In genomic region chr2:74147729-74148456, GRCh38 we compare ENCODE assay signal across 1 cellular context.
TF ChIP-seq lines count a peak whose summit lies in the region.

TSS of gene BOLA3 (minus strand) at chr2:74147912. CDS start at chr2:74147874, 38 bp downstream.

TF ChIP-seq in K562, 482 proteins besides CTCF, POLR2A, EP300 and RAD21 (continued from another document and continues in another):
- TF ChIP-seq ZBTB2 (IDR thresholded peaks at IDR 0.05) (no peak; the same call in 1 of the 2 replicates), PKNOX1 (IDR thresholded peaks at IDR 0.05) (no peak), CREB3 (tag; conservative IDR thresholded peaks at IDR 0.05; ENCODE audit: low read depth) (no peak), MTA2 (IDR thresholded peaks at IDR 0.05; ENCODE audit: low read depth) (no peak), XRCC4 (IDR thresholded peaks at IDR 0.05; ENCODE audit: extremely low read depth, insufficient read depth, insufficient read length) (no peak), PHF20 (IDR thresholded peaks at IDR 0.05; ENCODE audit: partially characterized antibody) (peak; percentile 54), CREB1 (IDR thresholded peaks at IDR 0.05) (peak; percentile 66), CREB1 (CRISPR knock-in tag; IDR thresholded peaks at IDR 0.05) (peak; percentile 68), HMBOX1 (IDR thresholded peaks at IDR 0.05) (no peak), CUX1 (CRISPR knock-in tag; IDR thresholded peaks at IDR 0.05) (no peak), POLR2H (tag; IDR thresholded peaks at IDR 0.05; ENCODE audit: low read depth) (peak; percentile 51; the same call in 1 of the 2 replicates), PRPF4 (IDR thresholded peaks at IDR 0.05; ENCODE audit: insufficient read depth, low read depth, low read length, poor library complexity, severe bottlenecking) (no peak), E2F1 (CRISPR knock-in tag; IDR thresholded peaks at IDR 0.05) (0 out of 2 replicates have a peak, but pooled peaks have one; percentile 23), RBFOX2 (IDR thresholded peaks at IDR 0.05; ENCODE audit: low read depth, low read length) (peak; percentile 93), NR2C1 (IDR thresholded peaks at IDR 0.05) (peak; percentile 74), NR2C1 (tag; IDR thresholded peaks at IDR 0.05) (peak; percentile 87), DEAF1 (CRISPR knock-in tag; IDR thresholded peaks at IDR 0.05) (peak; percentile 11; the same call in 1 of the 2 replicates), DMBX1 (CRISPR knock-in tag; IDR thresholded peaks at IDR 0.05; ENCODE audit: borderline replicate concordance) (no peak), MAFF (IDR thresholded peaks at IDR 0.05; ENCODE audit: low read length) (no peak), BCOR (IDR thresholded peaks at IDR 0.05) (no peak), FOXJ3 (CRISPR knock-in tag; IDR thresholded peaks at IDR 0.05) (no peak), CREB3L1 (IDR thresholded peaks at IDR 0.05; ENCODE audit: borderline replicate concordance, low read depth) (peak; percentile 48; the same call in 1 of the 2 replicates), ZNF830 (CRISPR knock-in tag; IDR thresholded peaks at IDR 0.05) (no peak), ZNF232 (CRISPR knock-in tag; IDR thresholded peaks at IDR 0.05) (no peak), COPS2 (conservative IDR thresholded peaks at IDR 0.05) (no peak), BMI1 (IDR thresholded peaks at IDR 0.05; ENCODE audit: low read length) (no peak), HBP1 (CRISPR knock-in tag; IDR thresholded peaks at IDR 0.05) (peak; percentile 93; the same call in 1 of the 2 replicates), TRIM28 (IDR thresholded peaks at IDR 0.05) (no peak), CTBP1 (IDR thresholded peaks at IDR 0.05; ENCODE audit: borderline replicate concordance) (peak; percentile 78), ZNF518B (CRISPR knock-in tag; IDR thresholded peaks at IDR 0.05) (no peak), SP1 (CRISPR knock-in tag; IDR thresholded peaks at IDR 0.05) (no peak), ZNF431 (CRISPR knock-in tag; IDR thresholded peaks at IDR 0.05) (no peak), MCM7 (IDR thresholded peaks at IDR 0.05) (no peak), EP400 (IDR thresholded peaks at IDR 0.05) (peak; percentile 77), NFE2 (IDR thresholded peaks at IDR 0.05; ENCODE audit: low read depth) (0 out of 2 replicates have a peak, but pooled peaks have one; percentile 2), PURB (CRISPR knock-in tag; IDR thresholded peaks at IDR 0.05; ENCODE audit: low read depth) (no peak), TEAD1 (CRISPR knock-in tag; IDR thresholded peaks at IDR 0.05) (no peak; a peak in 1 of 4 replicates), THAP12 (CRISPR knock-in tag; IDR thresholded peaks at IDR 0.05) (peak; percentile 97), FOXJ2 (tag; IDR thresholded peaks at IDR 0.05) (no peak), HEY1 (CRISPR knock-in tag; IDR thresholded peaks at IDR 0.05; ENCODE audit: borderline replicate concordance) (no peak)
